In the genomic region with DNA sequence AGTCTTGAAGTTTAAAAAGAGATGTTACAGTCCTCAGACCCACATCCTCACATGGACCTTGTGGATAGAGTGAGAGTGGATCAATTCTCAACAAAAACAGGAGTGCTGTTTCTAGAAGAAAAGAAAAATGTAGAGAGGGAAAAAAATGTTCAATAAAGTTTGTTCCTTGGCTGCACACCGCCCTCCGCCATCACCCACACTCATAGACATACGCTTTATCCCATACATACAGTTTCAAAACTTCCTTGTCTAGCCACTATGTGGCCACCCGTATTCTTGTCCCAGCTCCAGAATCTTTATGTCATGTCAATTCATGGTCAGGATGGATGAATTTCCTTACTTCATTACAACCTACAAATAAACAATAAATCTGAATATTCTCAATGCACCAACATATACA, we compare ENCODE assay signal across 22 cellular contexts.
"Had no signal": no experiment of that assay in that cellular context is flagged by ENCODE, and none has a peak within 500 bp of the region (broad histone marks: within the 10 kb centered on the region; RNA-seq: fewer than 3 reads in every experiment).

No MANE protein-coding gene starts in this region.

- H2AFZ ChIP-seq: PC-9 had no signal

- DNase-seq: Karpas-422, KBM-7, NCI-H1048, NCI-H1105 treated with DMSO at 0.1 percent for 48 hours, NCI-H1417 treated with DMSO at 0.1 percent for 48 hours, NCI-H146, NCI-H1694 treated with DMSO at 0.1 percent for 48 hours, NCI-H1930, NCI-H2081, NCI-H2107, NCI-H2227 treated with DMSO at 0.1 percent for 48 hours, NCI-H524, NCI-H526 treated with DMSO at 0.1 percent for 48 hours, NCI-H748 treated with DMSO at 0.1 percent for 48 hours, OCI-M1, PC-9, Peyer's patch, SHP77 treated with DMSO at 0.1 percent for 48 hours, SJCRH30, T-helper 1 cell had no signal

- H3K4me2 ChIP-seq: PC-9 had no signal

- H3K9me3 ChIP-seq: Peyer's patch, SJCRH30 had no signal

- H3K4me1 ChIP-seq: Peyer's patch, SJCRH30 had no signal

- H3K27ac ChIP-seq: PC-9, Peyer's patch, SJCRH30 had no signal

- H3K27me3 ChIP-seq: Peyer's patch, SJCRH30 had no signal

- H3K4me3 ChIP-seq: PC-9, Peyer's patch, SJCRH30 had no signal

- ATAC-seq: Right ventricle myocardium inferior, SK-N-SH treated with all-trans-retinoic acid at 6 μM for 48 hours had no signal

- H3K36me3 ChIP-seq: Peyer's patch, SJCRH30 had no signal
